In genomic region chr10:110498982-110499795, GRCh38 we compare ENCODE assay signal across 8 cellular contexts.
DNase-seq lines count a peak whose midpoint lies in the region; ATAC-seq and TF ChIP-seq lines count a peak whose summit lies in the region.

No MANE protein-coding gene starts in this region.

- DNase-seq in EH (ENCODE audit: low read depth) = peak; percentile 83
- peak in 1 of 2 experiments; percentile 13 for DNase-seq in HAP-1 (ENCODE audit: low spot score in 2 of 2)
- DNase-seq in RWPE2 (ENCODE audit: low spot score) = no peak
- no peak for DNase-seq in astrocyte of the cerebellum (ENCODE audit: low read depth)
- DNase-seq in iPS-NIHi7 (ENCODE audit: extremely low spot score) = peak; percentile 57
- DNase-seq in stimulated activated CD4-positive, alpha-beta T cell treated with anti-CD3 and anti-CD28 coated beads, Interleukin-4, amount 100 ng/mL, for 48 hours (ENCODE audit: low read depth in 2 of 2) = peak; percentile 15 to 30

- H3K9me3 ChIP-seq in HAP-1 (no peaks in the 10 kb centered on the region), RWPE2 (ENCODE audit: severe bottlenecking) (no peaks in the 10 kb centered on the region)

- in situ Hi-C loops in HAP-1 (cut with MboI; ENCODE audit: low sequenced_read_pairs) (no loop called here), astrocyte of the cerebellum (cut with HindIII; ENCODE audit: low sequenced_read_pairs) (no loop called here)

- H3K27me3 ChIP-seq in HAP-1 (ENCODE audit: low read depth) (no peaks in the 10 kb centered on the region), RWPE2 (ENCODE audit: insufficient read depth, poor library complexity, severe bottlenecking) (no peaks in the 10 kb centered on the region)

- no peaks in the 10 kb centered on the region for H3K36me3 ChIP-seq in HAP-1 (replicated peaks)
- H3K36me3 ChIP-seq in RWPE2 (ENCODE audit: low read depth) = peaks cover 48% of the 10 kb centered on the region

- H3K4me1 ChIP-seq in HAP-1 = peaks cover 3% of the 10 kb centered on the region
- H3K4me1 ChIP-seq in RWPE2 (ENCODE audit: insufficient read depth, poor library complexity, severe bottlenecking) = peaks cover 34% of the 10 kb centered on the region

- TF ChIP-seq CTCF in RWPE2 (IDR thresholded peaks at IDR 0.05; ENCODE audit: poor library complexity, severe bottlenecking) (peak; percentile 64), astrocyte of the cerebellum (IDR thresholded peaks at IDR 0.05; ENCODE audit: low read depth, low read length, missing control alignments) (peak; percentile 23)

- ATAC-seq in RWPE2 (ENCODE audit: low read depth) (peak; percentile 28), GM18520 (IDR thresholded peaks at IDR 0.05; ENCODE audit: unreplicated experiment) (no peak), GM21526 (IDR thresholded peaks at IDR 0.05; ENCODE audit: low FRiP score, unreplicated experiment) (no peak)

- peak overlapping the region; percentile 36 for H3K4me3 ChIP-seq in HAP-1
- peak overlapping the region; percentile 73 for H3K4me3 ChIP-seq in RWPE2 (ENCODE audit: severe bottlenecking)
- H3K4me3 ChIP-seq in astrocyte of the cerebellum (ENCODE audit: low read depth, low read length) = peak overlapping the region; percentile 77

- peak overlapping the region; percentile 92 for H3K27ac ChIP-seq in RWPE2 (ENCODE audit: poor library complexity, severe bottlenecking)

Comparison
In these comparisons a context has a peak if more than half of its experiments do, and no peak if none do; other contexts are left out.
1. DNase-seq: peak in EH (single experiment), iPS-NIHi7 (single experiment) and stimulated activated CD4-positive, alpha-beta T cell treated with anti-CD3 and anti-CD28 coated beads, Interleukin-4, amount 100 ng/mL, for 48 hours (2 of 2); none in RWPE2 (single experiment) and astrocyte of the cerebellum (single experiment).
2. Peak in every context shown above with its lines, with median percentiles within 50 percentile points of each other: H3K4me3 ChIP-seq.